13 cellular contexts compared by ENCODE assay signal in the genomic region with DNA sequence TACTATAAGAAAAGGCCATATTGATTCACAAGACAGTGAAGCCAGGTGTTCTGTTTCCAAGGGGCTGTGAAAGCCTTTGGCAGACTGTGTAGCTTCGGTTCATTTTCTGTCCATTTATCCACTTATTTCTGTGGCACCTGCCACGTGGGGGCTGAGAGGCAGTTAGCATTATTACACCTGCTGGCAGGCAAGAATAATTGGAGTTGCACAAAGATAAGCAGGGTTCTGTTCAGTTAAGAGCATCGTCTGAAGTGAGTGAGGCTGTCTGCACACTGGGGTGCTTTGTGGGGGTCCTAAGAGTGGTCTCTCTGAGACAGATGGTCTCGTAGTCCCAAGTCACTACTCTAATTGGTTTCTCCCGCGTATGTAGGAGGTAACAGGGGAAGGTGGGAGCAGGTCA.
DNase-seq lines count a peak whose midpoint lies in the region; ATAC-seq and TF ChIP-seq lines count a peak whose summit lies in the region.
"Had no signal": no experiment of that assay in that cellular context is flagged by ENCODE, and none has a peak within 500 bp of the region (broad histone marks: within the 10 kb centered on the region; RNA-seq: fewer than 3 reads in every experiment).

No MANE protein-coding gene starts in this region.

- H3K9me3 ChIP-seq in Loucy (ENCODE audit: insufficient read depth, low read depth, low read length) = no peaks in the 10 kb centered on the region
- H3K9me3 ChIP-seq: HAP-1 had no signal

- H3K9me3 Mint-ChIP-seq in T-helper 1 cell treated with Interleukin-12 subunit alpha and Interleukin-12 subunit beta and Interleukin-4 antibody, amounts not matched to agents 30 μg/mL and 1 μg/mL, for 36 hours = no peaks in the 10 kb centered on the region
- H3K9me3 Mint-ChIP-seq in effector memory CD8-positive, alpha-beta T cell = no peaks in the 10 kb centered on the region
- H3K9me3 Mint-ChIP-seq: IgD-negative memory B cell, type B pancreatic cell had no signal

- no peak for TF ChIP-seq CTCF in Loucy (conservative IDR thresholded peaks at IDR 0.05; ENCODE audit: low read length)

- H4K20me1 ChIP-seq in Loucy (ENCODE audit: insufficient read depth, low read length, poor library complexity, severe bottlenecking) = no peaks in the 10 kb centered on the region

- peak overlapping the region; percentile 38 for H3K4me2 ChIP-seq in Loucy (ENCODE audit: low read depth, low read length, poor library complexity, severe bottlenecking)

- no peaks in the 10 kb centered on the region for H3K27me3 Mint-ChIP-seq in T-helper 1 cell treated with Interleukin-12 subunit alpha and Interleukin-12 subunit beta and Interleukin-4 antibody, amounts not matched to agents 30 μg/mL and 1 μg/mL, for 36 hours (ENCODE audit: low read depth)
- no peaks in the 10 kb centered on the region for H3K27me3 Mint-ChIP-seq in effector memory CD8-positive, alpha-beta T cell
- H3K27me3 Mint-ChIP-seq: type B pancreatic cell had no signal

- H3K4me1 ChIP-seq in Loucy (ENCODE audit: insufficient read depth, low read length, poor library complexity, severe bottlenecking) = peaks cover 63% of the 10 kb centered on the region

- no peaks in the 10 kb centered on the region for H3K27me3 ChIP-seq in Loucy (ENCODE audit: insufficient read depth, low read length, poor library complexity, severe bottlenecking)

- peaks cover 74% of the 10 kb centered on the region for H3K4me1 Mint-ChIP-seq in T-helper 1 cell treated with Interleukin-12 subunit alpha and Interleukin-12 subunit beta and Interleukin-4 antibody, amounts not matched to agents 30 μg/mL and 1 μg/mL, for 36 hours (ENCODE audit: low read depth)
- H3K4me1 Mint-ChIP-seq in effector memory CD8-positive, alpha-beta T cell (ENCODE audit: low read depth in 2 of 2) = peaks cover 39 to 49% of the 10 kb centered on the region in 2 donors

- peak overlapping the region; percentile 73 for H3K27ac Mint-ChIP-seq in T-helper 1 cell treated with Interleukin-12 subunit alpha and Interleukin-12 subunit beta and Interleukin-4 antibody, amounts not matched to agents 30 μg/mL and 1 μg/mL, for 36 hours
- H3K27ac Mint-ChIP-seq in effector memory CD8-positive, alpha-beta T cell = peak overlapping the region; percentile 6 to 46
- H3K27ac Mint-ChIP-seq: IgD-negative memory B cell, type B pancreatic cell had no signal

- H3K9me2 ChIP-seq in Loucy (replicated peaks; ENCODE audit: low read depth, low read length) = no peaks in the 10 kb centered on the region

- H3K9ac ChIP-seq in Loucy (ENCODE audit: low read depth, low read length, poor library complexity, severe bottlenecking) = no peak overlapping the region

- DNase-seq in T-helper 1 cell = no peak
- DNase-seq in NCI-H748 (lab: John Stamatoyannopoulos, UW; ENCODE audit: unreplicated experiment) = peak; percentile 81
- no peak for DNase-seq in effector memory CD8-positive, alpha-beta T cell
- DNase-seq in SKM-1 (lab: John Stamatoyannopoulos, UW; ENCODE audit: unreplicated experiment) = no peak

- no peak overlapping the region for H3K4me3 ChIP-seq in Loucy (ENCODE audit: low read length, poor library complexity, severe bottlenecking)
- H3K4me3 ChIP-seq: HAP-1, lung had no signal

- no peak for ATAC-seq in effector memory CD8-positive, alpha-beta T cell (replicated peaks)
- no peak for ATAC-seq in GM18868 (IDR thresholded peaks at IDR 0.05; ENCODE audit: unreplicated experiment)
- ATAC-seq in HG03025 (IDR thresholded peaks at IDR 0.05; ENCODE audit: low FRiP score, unreplicated experiment) = no peak
- ATAC-seq: esophagus mucosa had no signal

- peak overlapping the region; percentile 15 for H3K4me3 Mint-ChIP-seq in T-helper 1 cell treated with Interleukin-12 subunit alpha and Interleukin-12 subunit beta and Interleukin-4 antibody, amounts not matched to agents 30 μg/mL and 1 μg/mL, for 36 hours
- H3K4me3 Mint-ChIP-seq in effector memory CD8-positive, alpha-beta T cell = peak overlapping the region; percentile 10 to 48
- H3K4me3 Mint-ChIP-seq: IgD-negative memory B cell, type B pancreatic cell had no signal

- H3F3A ChIP-seq in Loucy (ENCODE audit: low read depth) = no peaks in the 10 kb centered on the region

- peaks cover 1% of the 10 kb centered on the region for H3K36me3 Mint-ChIP-seq in T-helper 1 cell treated with Interleukin-12 subunit alpha and Interleukin-12 subunit beta and Interleukin-4 antibody, amounts not matched to agents 30 μg/mL and 1 μg/mL, for 36 hours (ENCODE audit: low read depth)
- peaks cover 8% of the 10 kb centered on the region for H3K36me3 Mint-ChIP-seq in effector memory CD8-positive, alpha-beta T cell (ENCODE audit: insufficient read depth)
- H3K36me3 Mint-ChIP-seq: type B pancreatic cell had no signal

- H2AFZ ChIP-seq in Loucy (ENCODE audit: low read length) = no peak overlapping the region; the same call in 1 of the 2 replicates

- H3K36me3 ChIP-seq in Loucy (ENCODE audit: insufficient read depth, low read length) = no peaks in the 10 kb centered on the region
- H3K36me3 ChIP-seq: HAP-1 had no signal

- no peaks in the 10 kb centered on the region for H3K79me2 ChIP-seq in Loucy (ENCODE audit: insufficient read depth, low read length)
